Comparison of ENCODE assay signal across 13 cellular contexts in the genomic region with DNA sequence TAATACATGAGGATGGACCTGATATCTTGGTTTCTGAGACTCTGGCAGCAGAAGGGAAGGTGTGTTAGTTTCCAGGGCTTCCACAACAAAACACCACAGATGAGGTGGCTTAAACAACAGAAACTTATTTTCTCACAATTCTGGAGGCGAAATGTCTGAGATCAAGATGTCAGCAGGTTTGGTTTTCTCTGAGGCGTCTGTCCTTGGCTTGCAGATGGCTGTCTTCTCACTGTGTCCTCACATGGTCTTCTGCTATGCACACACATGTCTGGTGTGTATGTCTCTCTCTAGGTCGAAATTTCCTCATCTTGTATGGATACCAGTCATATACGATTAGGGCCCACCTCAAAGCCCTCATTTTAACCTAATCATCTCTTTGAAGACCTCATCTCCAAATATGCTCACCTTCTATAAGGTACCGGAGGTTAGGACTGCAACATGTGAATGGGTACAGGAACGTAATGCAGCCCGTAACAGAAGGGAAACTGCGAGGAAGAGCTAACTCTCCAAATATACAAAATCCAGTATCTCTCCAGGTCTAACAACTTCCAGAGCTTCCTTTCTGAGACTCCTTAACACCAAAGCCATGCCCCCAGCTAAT.
"Had no signal": no experiment of that assay in that cellular context is flagged by ENCODE, and none has a peak within 500 bp of the region (broad histone marks: within the 10 kb centered on the region; RNA-seq: fewer than 3 reads in every experiment).

No MANE protein-coding gene starts in this region.

- H3K79me2 ChIP-seq: hepatocyte had no signal

- H3K9ac ChIP-seq: neural progenitor cell had no signal

- ATAC-seq: left ventricle myocardium superior had no signal

- H3K4me2 ChIP-seq: hepatocyte, neural progenitor cell had no signal

- H3K4me3 Mint-ChIP-seq: activated CD8-positive, alpha-beta memory T cell treated with anti-CD3 and anti-CD28 coated beads, Interleukin-2, amount 10 ng/mL, durations not matched to agents 7 days and 5 days; activated naive CD4-positive, alpha-beta T cell treated with anti-CD3 and anti-CD28 coated beads, Interleukin-2, amount 10 ng/mL, durations not matched to agents 7 days and 5 days; brain; central memory CD8-positive, alpha-beta T cell; neural progenitor cell had no signal

- H3K27ac Mint-ChIP-seq: activated CD8-positive, alpha-beta memory T cell treated with anti-CD3 and anti-CD28 coated beads, Interleukin-2, amount 10 ng/mL, durations not matched to agents 7 days and 5 days; activated naive CD4-positive, alpha-beta T cell treated with anti-CD3 and anti-CD28 coated beads, Interleukin-2, amount 10 ng/mL, durations not matched to agents 7 days and 5 days; brain; neural progenitor cell had no signal

- H3K27me3 Mint-ChIP-seq: activated naive CD4-positive, alpha-beta T cell treated with anti-CD3 and anti-CD28 coated beads, Interleukin-2, amount 10 ng/mL, durations not matched to agents 7 days and 5 days; brain had no signal

- H3K9me3 Mint-ChIP-seq: activated naive CD4-positive, alpha-beta T cell treated with anti-CD3 and anti-CD28 coated beads, Interleukin-2, amount 10 ng/mL, durations not matched to agents 7 days and 5 days; brain; central memory CD8-positive, alpha-beta T cell; neural progenitor cell had no signal

- H3K27me3 ChIP-seq: neural progenitor cell, pancreas, transverse colon had no signal

- H3K36me3 Mint-ChIP-seq: activated CD8-positive, alpha-beta memory T cell treated with anti-CD3 and anti-CD28 coated beads, Interleukin-2, amount 10 ng/mL, durations not matched to agents 7 days and 5 days; activated naive CD4-positive, alpha-beta T cell treated with anti-CD3 and anti-CD28 coated beads, Interleukin-2, amount 10 ng/mL, durations not matched to agents 7 days and 5 days; brain; neural progenitor cell had no signal

- H3K27ac ChIP-seq: epithelial cell of prostate, hepatocyte, neural progenitor cell, pancreas, transverse colon had no signal

- H3K36me3 ChIP-seq: neural progenitor cell, pancreas, transverse colon had no signal

- H3K4me3 ChIP-seq: hepatocyte, neural progenitor cell, pancreas, transverse colon had no signal

- H3K4me1 ChIP-seq: neural progenitor cell, pancreas, transverse colon had no signal

- DNase-seq: activated naive CD4-positive, alpha-beta T cell treated with anti-CD3 and anti-CD28 coated beads, Interleukin-2, amount 10 ng/mL, durations not matched to agents 7 days and 5 days; amygdala; effector memory CD4-positive, alpha-beta T cell; left ventricle myocardium superior; pancreas; substantia nigra had no signal
